7 cellular contexts compared by ENCODE assay signal in genomic region chrX:115486510-115486909, GRCh38.
"Had no signal": no experiment of that assay in that cellular context is flagged by ENCODE, and none has a peak within 500 bp of the region (broad histone marks: within the 10 kb centered on the region; RNA-seq: fewer than 3 reads in every experiment).

No MANE protein-coding gene starts in this region.

- ATAC-seq: HepG2, K562 had no signal

- FAIRE-seq: HepG2, HTR-8/SVneo, K562 had no signal

- H3K27ac ChIP-seq: HL-60 had no signal

- H3K4me3 ChIP-seq: K562 had no signal

- DNase-seq: IMR-90, KBM-7, KG1 had no signal
